Comparison of ENCODE assay signal across 8 cellular contexts in genomic region chr1:145859491-145860159, GRCh38. TPM values are rescaled to one million over a fixed set of nuclear protein-coding genes. Genes with fewer than 3 reads are reported as not detected.
DNase-seq lines count a peak whose midpoint lies in the region; ATAC-seq lines count a peak whose summit lies in the region.

No MANE protein-coding gene starts in this region.

- peak overlapping the region; percentile 77 to 96 (median 90) for H3K27ac Mint-ChIP-seq in CD8-positive, alpha-beta memory T cell

- peak overlapping the region; percentile 93 to 99 (median 97) for H3K4me3 Mint-ChIP-seq in CD8-positive, alpha-beta memory T cell

- H3K27me3 Mint-ChIP-seq in CD8-positive, alpha-beta memory T cell = peaks cover 0 to under 1% of the 10 kb centered on the region in 2 donors

- POLR2A ChIA-PET in CD8-positive, alpha-beta memory T cell (lab: Charles Lee) = interaction anchor here (0.6 to 3.3 kb wide), 15 partner anchors 10 to 178 kb away, joined by 3 to 44 read pairs (median 12); partner anchors contain the start of genes ANKRD34A, ANKRD35, LIX1L and NUDT17

- CTCF ChIA-PET in CD8-positive, alpha-beta memory T cell (lab: Charles Lee) = interaction anchor here (0.5 to 10.2 kb wide), 20 partner anchors 9 to 152 kb away, joined by 3 to 160 read pairs (median 6); partner anchors contain the start of genes ANKRD34A, ANKRD35, ITGA10 and NUDT17

- peaks cover 11 to 29% (median 29%) of the 10 kb centered on the region in 3 donors for H3K4me1 Mint-ChIP-seq in CD8-positive, alpha-beta memory T cell

- H3K36me3 ChIP-seq in CD8-positive, alpha-beta memory T cell (ENCODE audit: insufficient read depth, low read length) = peaks cover 7% of the 10 kb centered on the region
- H3K36me3 ChIP-seq in endocrine pancreas (ENCODE audit: control insufficient read depth, insufficient read depth, low read length) = no peaks in the 10 kb centered on the region

- peaks cover 13% of the 10 kb centered on the region for H3K4me1 ChIP-seq in CD8-positive, alpha-beta memory T cell (ENCODE audit: insufficient read depth, low read length)
- H3K4me1 ChIP-seq in endocrine pancreas (ENCODE audit: control insufficient read depth, insufficient read depth, low read length) = no peaks in the 10 kb centered on the region

- H3K4me3 ChIP-seq in CD8-positive, alpha-beta memory T cell (ENCODE audit: low read length) = peak overlapping the region; percentile 80
- H3K4me3 ChIP-seq in endocrine pancreas (ENCODE audit: control insufficient read depth, insufficient read depth, low read length) = peak overlapping the region; percentile 69

- H3K27me3 ChIP-seq in CD8-positive, alpha-beta memory T cell (ENCODE audit: insufficient read depth, low read length, poor library complexity, severe bottlenecking) = no peaks in the 10 kb centered on the region
- H3K27me3 ChIP-seq in endocrine pancreas (ENCODE audit: control insufficient read depth, insufficient read depth, low read length) = no peaks in the 10 kb centered on the region

- peak overlapping the region; percentile 74 for H3K9ac ChIP-seq in endocrine pancreas (ENCODE audit: control insufficient read depth, insufficient read depth, low read length)

- peak overlapping the region; percentile 56 for H3K27ac ChIP-seq in CD8-positive, alpha-beta memory T cell (ENCODE audit: low read depth, low read length)

- no peaks in the 10 kb centered on the region for H3K9me3 Mint-ChIP-seq in CD8-positive, alpha-beta memory T cell

- peak; percentile 67 for ATAC-seq in GM19463 (IDR thresholded peaks at IDR 0.05; ENCODE audit: unreplicated experiment)

- peak; percentile 69 to 84 (median 71) for DNase-seq in CD8-positive, alpha-beta memory T cell
- DNase-seq in HPDE6-E6E7 (ENCODE audit: extremely low spot score) (peak; percentile 86), NOMO-1 (lab: John Stamatoyannopoulos, UW; ENCODE audit: unreplicated experiment in 2 of 2) (peak; percentile 70), mesenteric fat pad (ENCODE audit: low spot score) (peak; percentile 96)
- peak; percentile 50 to 71 (median 64) for DNase-seq in activated CD8-positive, alpha-beta memory T cell treated with anti-CD3 and anti-CD28 coated beads for 48 hours (ENCODE audit: low read depth in 2 of 3, low spot score in 2 of 3)
- peak; percentile 56 to 66 for DNase-seq in stimulated activated CD8-positive, alpha-beta memory T cell treated with anti-CD3 and anti-CD28 coated beads, Interleukin-15, amount 100 ng/mL, for 4 hours (ENCODE audit: low read depth in 2 of 2)

- H3K9me3 ChIP-seq in CD8-positive, alpha-beta memory T cell (ENCODE audit: low read length) = no peaks in the 10 kb centered on the region
- no peaks in the 10 kb centered on the region for H3K9me3 ChIP-seq in endocrine pancreas (ENCODE audit: control insufficient read depth, low read length)

- H3K36me3 Mint-ChIP-seq in CD8-positive, alpha-beta memory T cell = peaks cover 0 to 30% (median 2%) of the 10 kb centered on the region in 3 donors

RNA-seq across cellular contexts. Expression of gene PIAS3, which starts 0.7 kb away (rescaled TPM):
- total RNA-seq in CD8-positive, alpha-beta memory T cell = 10 to 100 TPM; 16.7 to 18.3 TPM
- polyA plus RNA-seq in CD8-positive, alpha-beta memory T cell = 21.2 TPM
- total RNA-seq in mesenteric fat pad = 23.3 TPM

RNA-seq across cellular contexts. Expression of gene NUDT17, which starts 14.2 kb away (rescaled TPM):
- 1 to 10 TPM; 1.6 to 2.2 TPM for total RNA-seq in CD8-positive, alpha-beta memory T cell
- 2.8 TPM for polyA plus RNA-seq in CD8-positive, alpha-beta memory T cell
- total RNA-seq in mesenteric fat pad = 2.9 TPM

RNA-seq across cellular contexts. Expression of gene ANKRD35, which starts 26.0 kb away (rescaled TPM):
- total RNA-seq in CD8-positive, alpha-beta memory T cell = 1 to 10 TPM in 1 of 2 experiments, under 1 TPM in 1; 0.80 to 1.0 TPM
- 1.3 TPM for polyA plus RNA-seq in CD8-positive, alpha-beta memory T cell
- total RNA-seq in mesenteric fat pad = 4.3 TPM

RNA-seq across cellular contexts. Expression of gene POLR3C, which starts 35.6 kb away (rescaled TPM):
- 10 to 100 TPM; 53.1 to 54.1 TPM for total RNA-seq in CD8-positive, alpha-beta memory T cell
- 47.5 TPM for polyA plus RNA-seq in CD8-positive, alpha-beta memory T cell
- 26.6 TPM for total RNA-seq in mesenteric fat pad

RNA-seq across cellular contexts. Expression of gene RNF115, which starts 35.7 kb away (rescaled TPM):
- total RNA-seq in CD8-positive, alpha-beta memory T cell = 10 to 100 TPM; 16.9 to 17.8 TPM
- polyA plus RNA-seq in CD8-positive, alpha-beta memory T cell = 9.1 TPM
- 15.1 TPM for total RNA-seq in mesenteric fat pad

Comparison
In these comparisons a context has a peak if more than half of its experiments do, and no peak if none do; other contexts are left out.
1. Peak in every context shown above with its lines: DNase-seq, ATAC-seq, H3K4me3 ChIP-seq and H3K27ac ChIP-seq.